Comparison of ENCODE assay signal across 18 cellular contexts in genomic region chr13:84605927-84606326, GRCh38.
"Had no signal": no experiment of that assay in that cellular context is flagged by ENCODE, and none has a peak within 500 bp of the region (broad histone marks: within the 10 kb centered on the region; RNA-seq: fewer than 3 reads in every experiment).

No MANE protein-coding gene starts in this region.

- FAIRE-seq: islet of Langerhans, pancreas, TTC549 had no signal

- H3K9ac ChIP-seq: neural progenitor cell had no signal

- H3K4me1 Mint-ChIP-seq: activated naive CD8-positive, alpha-beta T cell treated with anti-CD3 and anti-CD28 coated beads, Interleukin-2, amount 10 ng/mL, durations not matched to agents 7 days and 5 days; naive B cell; neural progenitor cell had no signal

- H3K27me3 Mint-ChIP-seq: activated naive CD8-positive, alpha-beta T cell treated with anti-CD3 and anti-CD28 coated beads, Interleukin-2, amount 10 ng/mL, durations not matched to agents 7 days and 5 days; naive B cell had no signal

- ATAC-seq: pancreas had no signal

- H3K27me3 ChIP-seq: breast epithelium, esophagus squamous epithelium, neural progenitor cell, pancreas had no signal

- H3K4me3 ChIP-seq: breast epithelium, esophagus squamous epithelium, lung, neural progenitor cell, pancreas, thoracic aorta had no signal

- H3K27ac ChIP-seq: breast epithelium, esophagus squamous epithelium, neural progenitor cell, pancreas, thoracic aorta had no signal

- H2AFZ ChIP-seq: neural progenitor cell had no signal

- H3K9me3 ChIP-seq: breast epithelium, esophagus squamous epithelium, pancreas, thoracic aorta had no signal

- H3K4me3 Mint-ChIP-seq: activated naive CD8-positive, alpha-beta T cell treated with anti-CD3 and anti-CD28 coated beads, Interleukin-2, amount 10 ng/mL, durations not matched to agents 7 days and 5 days; naive B cell; neural progenitor cell had no signal

- H3K36me3 Mint-ChIP-seq: activated naive CD8-positive, alpha-beta T cell treated with anti-CD3 and anti-CD28 coated beads, Interleukin-2, amount 10 ng/mL, durations not matched to agents 7 days and 5 days; naive B cell; neural progenitor cell had no signal

- H3K27ac Mint-ChIP-seq: activated naive CD8-positive, alpha-beta T cell treated with anti-CD3 and anti-CD28 coated beads, Interleukin-2, amount 10 ng/mL, durations not matched to agents 7 days and 5 days; neural progenitor cell had no signal

- H3K4me1 ChIP-seq: breast epithelium, neural progenitor cell, pancreas had no signal

- H3K4me2 ChIP-seq: neural progenitor cell had no signal

- H3K36me3 ChIP-seq: breast epithelium, esophagus squamous epithelium, neural progenitor cell, pancreas, thoracic aorta had no signal

- DNase-seq: activated CD4-positive, alpha-beta T cell treated with anti-CD3 and anti-CD28 coated beads, Interleukin-2, amount 50 U/mL, for 1 hour; activated CD4-positive, CD25-positive, alpha-beta regulatory T cell; activated CD8-positive, alpha-beta memory T cell treated with anti-CD3 and anti-CD28 coated beads for 24 hours; activated naive CD4-positive, alpha-beta T cell; activated naive CD8-positive, alpha-beta T cell treated with anti-CD3 and anti-CD28 coated beads, Interleukin-2, amount 10 ng/mL, durations not matched to agents 7 days and 5 days; cerebellar nuclear complex; dermis blood vessel endothelial cell; esophagus squamous epithelium; naive B cell; stimulated activated CD4-positive, alpha-beta T cell treated with anti-CD3 and anti-CD28 coated beads, Interleukin-12 subunit alpha, Interleukin-12 subunit beta, amount 100 ng/mL, for 4 hours; stimulated activated CD4-positive, alpha-beta T cell treated with anti-CD3 and anti-CD28 coated beads, Interleukin-2, amount 100 ng/mL, for 24 hours had no signal

- H3K9me3 Mint-ChIP-seq: neural progenitor cell had no signal
